26 cellular contexts compared by ENCODE assay signal in genomic region chr6:136445063-136445462, GRCh38.
"Had no signal": no experiment of that assay in that cellular context is flagged by ENCODE, and none has a peak within 500 bp of the region (broad histone marks: within the 10 kb centered on the region; RNA-seq: fewer than 3 reads in every experiment).

No MANE protein-coding gene starts in this region.

- DNase-seq: activated B cell treated with CpG ODN at 0.5 μM for 24 hours; activated naive CD4-positive, alpha-beta T cell treated with anti-CD3 and anti-CD28 coated beads for 36 hours; activated naive CD8-positive, alpha-beta T cell treated with anti-CD3 and anti-CD28 coated beads, Interleukin-2, amount 10 ng/mL, durations not matched to agents 7 days and 5 days; activated T-cell treated with anti-CD3 and anti-CD28 coated beads for 4 hours; activated T-cell treated with anti-CD3 and anti-CD28 coated beads, Interleukin-2, amount 50 U/mL, for 72 hours; brain microvascular endothelial cell; endodermal cell; foreskin keratinocyte; heart left ventricle; kidney glomerular epithelial cell; left lung; lower lobe of right lung; mesenchymal stem cell; natural killer cell; sigmoid colon; stimulated activated CD4-positive, alpha-beta T cell treated with anti-CD3 and anti-CD28 coated beads, Interleukin-15, amount 100 ng/mL, for 24 hours; stimulated activated CD4-positive, alpha-beta T cell treated with anti-CD3 and anti-CD28 coated beads, Interleukin-2, amount 100 ng/mL, for 24 hours; stimulated activated naive B cell treated with anti-CD40 and anti-IgM and Interleukin-4, amounts not matched to agents 10 μg/mL and 1 μg/mL and 100 μg/mL, for 72 hours; stomach; T-helper 1 cell had no signal

- FAIRE-seq: astrocyte had no signal

- H3K27me3 ChIP-seq: brain microvascular endothelial cell, foreskin keratinocyte, heart left ventricle, left lung, neural progenitor cell, sigmoid colon, stomach, suprapubic skin, tibial nerve had no signal

- H3K27ac ChIP-seq: brain microvascular endothelial cell, foreskin keratinocyte, heart left ventricle, left lung, lower lobe of right lung, neural progenitor cell, sigmoid colon, stomach, suprapubic skin, tibial nerve had no signal

- H3K9me3 ChIP-seq: heart left ventricle, left lung, lower lobe of right lung, sigmoid colon, stomach, suprapubic skin, tibial nerve had no signal

- H3K4me3 ChIP-seq: heart left ventricle, left lung, lower lobe of right lung, neural progenitor cell, sigmoid colon, smooth muscle cell, stomach, suprapubic skin, tibial nerve had no signal

- H3K36me3 ChIP-seq: brain microvascular endothelial cell, heart left ventricle, left lung, lower lobe of right lung, neural progenitor cell, sigmoid colon, stomach, suprapubic skin, tibial nerve had no signal

- H2AFZ ChIP-seq: neural progenitor cell had no signal

- H3K4me2 ChIP-seq: neural progenitor cell, smooth muscle cell had no signal

- H3K9ac ChIP-seq: neural progenitor cell had no signal

- H3K4me1 ChIP-seq: heart left ventricle, left lung, lower lobe of right lung, neural progenitor cell, sigmoid colon, tibial nerve had no signal

- ATAC-seq: activated T-cell treated with anti-CD3 and anti-CD28 coated beads, Interleukin-2, amount 50 U/mL, for 72 hours; esophagus mucosa; foreskin keratinocyte; heart left ventricle; left lung; lower lobe of right lung; natural killer cell; stimulated activated naive B cell treated with anti-CD40 and anti-IgM and Interleukin-4, amounts not matched to agents 10 μg/mL and 1 μg/mL and 100 μg/mL, for 72 hours had no signal
